16 cellular contexts compared by ENCODE assay signal in the genomic region with DNA sequence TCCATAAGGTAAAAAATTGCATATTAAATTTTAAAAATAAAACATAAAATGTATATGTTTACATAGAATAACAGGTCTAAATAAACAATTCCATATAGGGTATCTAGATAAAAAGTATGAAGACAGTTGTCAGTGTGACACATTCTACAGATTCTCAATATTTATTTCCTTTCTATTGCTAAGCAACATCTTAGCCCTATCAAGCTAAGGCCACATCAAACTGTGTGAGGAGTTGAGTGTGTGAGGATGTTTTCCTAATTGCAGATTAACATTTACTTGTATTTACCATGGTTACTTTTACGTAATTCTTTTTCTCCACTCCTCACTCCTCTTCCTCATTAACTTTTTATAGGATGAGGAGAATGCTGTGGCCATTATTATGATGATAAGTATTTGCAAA. TPM values are rescaled to one million over a fixed set of nuclear protein-coding genes. Genes with fewer than 3 reads are reported as not detected.
A peak's percentile ranks its signal among the peaks of the same experiment; 100 is the strongest.
DNase-seq lines count a peak whose midpoint lies in the region; ATAC-seq and TF ChIP-seq lines count a peak whose summit lies in the region.
"Had no signal": no experiment of that assay in that cellular context is flagged by ENCODE, and none has a peak within 500 bp of the region (broad histone marks: within the 10 kb centered on the region; RNA-seq: fewer than 3 reads in every experiment).

No MANE protein-coding gene starts in this region.

- H3K27ac ChIP-seq in CD4-positive, alpha-beta T cell (ENCODE audit: low read depth, low read length): no peak overlapping the region
- no peak overlapping the region for H3K27ac ChIP-seq in CD8-positive, alpha-beta T cell (ENCODE audit: low read depth, low read length)
- H3K27ac ChIP-seq: HL-60 had no signal

- no peak overlapping the region for H3K4me3 ChIP-seq in CD8-positive, alpha-beta T cell (ENCODE audit: low read depth, low read length)
- H3K4me3 ChIP-seq: GM12878, GM23338 had no signal

- intact Hi-C loops in activated CD8-positive, alpha-beta T cell treated with anti-CD3 and anti-CD28 coated beads for 36 hours (cut with micrococcal nuclease): loop anchor here (10.0 kb wide), 1 partner anchor 145 kb away; no protein-coding TSS in a partner anchor
- intact Hi-C loops in CD4-positive, alpha-beta T cell (cut with DNase I, micrococcal nuclease): no loop called here
- intact Hi-C loops in CD8-positive, alpha-beta T cell (cut with DNase I, micrococcal nuclease): no loop called here

- no peak for TF ChIP-seq CTCF in activated CD8-positive, alpha-beta T cell treated with anti-CD3 and anti-CD28 coated beads for 36 hours (IDR thresholded peaks at IDR 0.05)
- no peak for TF ChIP-seq CTCF in CD4-positive, alpha-beta T cell (IDR thresholded peaks at IDR 0.05)
- TF ChIP-seq CTCF in CD8-positive, alpha-beta T cell (IDR thresholded peaks at IDR 0.05): no peak

- no peaks in the 10 kb centered on the region for H3K9me3 Mint-ChIP-seq in activated CD8-positive, alpha-beta T cell treated with anti-CD3 and anti-CD28 coated beads, Interleukin-2, amount 10 ng/mL, durations not matched to agents 7 days and 5 days (ENCODE audit: insufficient read depth)
- no peaks in the 10 kb centered on the region for H3K9me3 Mint-ChIP-seq in activated CD8-positive, alpha-beta T cell treated with anti-CD3 and anti-CD28 coated beads for 36 hours
- H3K9me3 Mint-ChIP-seq in CD4-positive, alpha-beta T cell: no peaks in the 10 kb centered on the region
- H3K9me3 Mint-ChIP-seq in CD8-positive, alpha-beta T cell: no peaks in the 10 kb centered on the region
- H3K9me3 Mint-ChIP-seq: CD8-positive, alpha-beta memory T cell; GM23338 had no signal

- no peak for DNase-seq in activated CD8-positive, alpha-beta T cell treated with anti-CD3 and anti-CD28 coated beads, Interleukin-2, amount 10 ng/mL, durations not matched to agents 7 days and 5 days
- DNase-seq in activated CD8-positive, alpha-beta T cell treated with anti-CD3 and anti-CD28 coated beads for 36 hours: no peak
- DNase-seq in CD4-positive, alpha-beta T cell: no peak
- DNase-seq in CD8-positive, alpha-beta T cell: no peak
- DNase-seq in central memory CD4-positive, alpha-beta T cell: peak; percentile 46
- no peak for DNase-seq in NCI-H128 (lab: John Stamatoyannopoulos, UW; ENCODE audit: unreplicated experiment)
- no peak for DNase-seq in NAMALWA (ENCODE audit: low spot score)
- DNase-seq: C1 segment of cervical spinal cord, Caco-2, H7 had no signal

- ATAC-seq in activated CD8-positive, alpha-beta T cell treated with anti-CD3 and anti-CD28 coated beads, Interleukin-2, amount 10 ng/mL, durations not matched to agents 7 days and 5 days: peak; percentile 68
- ATAC-seq in activated CD8-positive, alpha-beta T cell treated with anti-CD3 and anti-CD28 coated beads for 36 hours: no peak
- peak; percentile 65 for ATAC-seq in CD4-positive, alpha-beta T cell (ENCODE audit: poor library complexity)
- peak; percentile 56 for ATAC-seq in CD8-positive, alpha-beta T cell
- ATAC-seq in GM21423 (IDR thresholded peaks at IDR 0.05; ENCODE audit: unreplicated experiment): no peak
- ATAC-seq: GM12878, GM23338 had no signal

- H3K36me3 ChIP-seq in CD8-positive, alpha-beta T cell (ENCODE audit: insufficient read depth, low read length): no peaks in the 10 kb centered on the region

- no peak overlapping the region for H3K4me3 Mint-ChIP-seq in activated CD8-positive, alpha-beta T cell treated with anti-CD3 and anti-CD28 coated beads, Interleukin-2, amount 10 ng/mL, durations not matched to agents 7 days and 5 days
- no peak overlapping the region for H3K4me3 Mint-ChIP-seq in activated CD8-positive, alpha-beta T cell treated with anti-CD3 and anti-CD28 coated beads for 36 hours
- no peak overlapping the region for H3K4me3 Mint-ChIP-seq in CD4-positive, alpha-beta T cell
- H3K4me3 Mint-ChIP-seq in CD8-positive, alpha-beta T cell: no peak overlapping the region
- H3K4me3 Mint-ChIP-seq: B cell; CD8-positive, alpha-beta memory T cell; GM23338 had no signal

- CTCF ChIA-PET in activated CD8-positive, alpha-beta T cell treated with anti-CD3 and anti-CD28 coated beads, Interleukin-2, amount 10 ng/mL, durations not matched to agents 7 days and 5 days (lab: Charles Lee): interaction anchor here (0.6 to 2.0 kb wide), 3 partner anchors 145 to 164 kb away, joined by 3 to 6 read pairs (median 4); no protein-coding TSS in a partner anchor
- CTCF ChIA-PET in activated CD8-positive, alpha-beta T cell treated with anti-CD3 and anti-CD28 coated beads for 36 hours (lab: Charles Lee): no interaction called here
- CTCF ChIA-PET in CD4-positive, alpha-beta T cell (lab: Charles Lee): no interaction called here
- CTCF ChIA-PET in CD8-positive, alpha-beta T cell (lab: Charles Lee): no interaction called here

- no peaks in the 10 kb centered on the region for H3K9me3 ChIP-seq in CD4-positive, alpha-beta T cell (ENCODE audit: control insufficient read depth, low read length)
- H3K9me3 ChIP-seq in CD8-positive, alpha-beta T cell (ENCODE audit: low read length): no peaks in the 10 kb centered on the region
- H3K9me3 ChIP-seq: Caco-2 had no signal

- H3K4me1 ChIP-seq in CD8-positive, alpha-beta T cell (ENCODE audit: insufficient read depth, low read length): peaks cover 9% of the 10 kb centered on the region
- H3K4me1 ChIP-seq: Caco-2 had no signal

- H3K27me3 ChIP-seq in CD4-positive, alpha-beta T cell (ENCODE audit: control insufficient read depth, insufficient read depth, low read length): peaks cover 4% of the 10 kb centered on the region
- no peaks in the 10 kb centered on the region for H3K27me3 ChIP-seq in CD8-positive, alpha-beta T cell (ENCODE audit: insufficient read depth, low read length)

- no peak overlapping the region for H3K27ac Mint-ChIP-seq in activated CD8-positive, alpha-beta T cell treated with anti-CD3 and anti-CD28 coated beads, Interleukin-2, amount 10 ng/mL, durations not matched to agents 7 days and 5 days
- H3K27ac Mint-ChIP-seq in activated CD8-positive, alpha-beta T cell treated with anti-CD3 and anti-CD28 coated beads for 36 hours: no peak overlapping the region
- H3K27ac Mint-ChIP-seq in CD4-positive, alpha-beta T cell: no peak overlapping the region
- no peak overlapping the region for H3K27ac Mint-ChIP-seq in CD8-positive, alpha-beta T cell
- H3K27ac Mint-ChIP-seq: B cell, GM23338 had no signal

- peaks cover 12% of the 10 kb centered on the region for H3K27me3 Mint-ChIP-seq in activated CD8-positive, alpha-beta T cell treated with anti-CD3 and anti-CD28 coated beads, Interleukin-2, amount 10 ng/mL, durations not matched to agents 7 days and 5 days (ENCODE audit: low read depth)
- H3K27me3 Mint-ChIP-seq in activated CD8-positive, alpha-beta T cell treated with anti-CD3 and anti-CD28 coated beads for 36 hours: peaks cover 7% of the 10 kb centered on the region
- H3K27me3 Mint-ChIP-seq in CD4-positive, alpha-beta T cell: peaks cover 20% of the 10 kb centered on the region
- H3K27me3 Mint-ChIP-seq in CD8-positive, alpha-beta T cell (ENCODE audit: low read depth): peaks cover 5% of the 10 kb centered on the region

- H3K4me1 Mint-ChIP-seq in activated CD8-positive, alpha-beta T cell treated with anti-CD3 and anti-CD28 coated beads, Interleukin-2, amount 10 ng/mL, durations not matched to agents 7 days and 5 days (ENCODE audit: low read depth): peaks cover 13% of the 10 kb centered on the region
- peaks cover 4% of the 10 kb centered on the region for H3K4me1 Mint-ChIP-seq in activated CD8-positive, alpha-beta T cell treated with anti-CD3 and anti-CD28 coated beads for 36 hours (ENCODE audit: low read depth)
- H3K4me1 Mint-ChIP-seq in CD4-positive, alpha-beta T cell (ENCODE audit: low read depth): peaks cover 9% of the 10 kb centered on the region
- peaks cover 6% of the 10 kb centered on the region for H3K4me1 Mint-ChIP-seq in CD8-positive, alpha-beta T cell (ENCODE audit: low read depth)

- POLR2A ChIA-PET in activated CD8-positive, alpha-beta T cell treated with anti-CD3 and anti-CD28 coated beads, Interleukin-2, amount 10 ng/mL, durations not matched to agents 7 days and 5 days (lab: Charles Lee): no interaction called here
- POLR2A ChIA-PET in activated CD8-positive, alpha-beta T cell treated with anti-CD3 and anti-CD28 coated beads for 36 hours (lab: Charles Lee): no interaction called here
- POLR2A ChIA-PET in CD4-positive, alpha-beta T cell (lab: Charles Lee): no interaction called here
- POLR2A ChIA-PET in CD8-positive, alpha-beta T cell (lab: Charles Lee): no interaction called here

- peaks cover 3% of the 10 kb centered on the region for H3K36me3 Mint-ChIP-seq in activated CD8-positive, alpha-beta T cell treated with anti-CD3 and anti-CD28 coated beads, Interleukin-2, amount 10 ng/mL, durations not matched to agents 7 days and 5 days (ENCODE audit: low read depth)
- H3K36me3 Mint-ChIP-seq in activated CD8-positive, alpha-beta T cell treated with anti-CD3 and anti-CD28 coated beads for 36 hours (ENCODE audit: low read depth): no peaks in the 10 kb centered on the region
- no peaks in the 10 kb centered on the region for H3K36me3 Mint-ChIP-seq in CD4-positive, alpha-beta T cell (ENCODE audit: low read depth)
- no peaks in the 10 kb centered on the region for H3K36me3 Mint-ChIP-seq in CD8-positive, alpha-beta T cell

RNA-seq across cellular contexts. Expression of a gene that starts 41.9 kb away (rescaled TPM):
- total RNA-seq in activated CD8-positive, alpha-beta T cell treated with anti-CD3 and anti-CD28 coated beads, Interleukin-2, amount 10 ng/mL, durations not matched to agents 7 days and 5 days: 1 to 10 TPM; 1.6 TPM
- total RNA-seq in activated CD8-positive, alpha-beta T cell treated with anti-CD3 and anti-CD28 coated beads for 36 hours: under 1 TPM; 0.25 to 0.29 TPM
- total RNA-seq in CD4-positive, alpha-beta T cell: under 1 TPM; 0.14 to 0.22 TPM
- total RNA-seq in CD8-positive, alpha-beta T cell: under 1 TPM; 0.11 to 0.14 TPM

Comparison
In these comparisons a context has a peak if more than half of its experiments do, and no peak if none do; other contexts are left out.
1. ATAC-seq: peak in activated CD8-positive, alpha-beta T cell treated with anti-CD3 and anti-CD28 coated beads, Interleukin-2, amount 10 ng/mL, durations not matched to agents 7 days and 5 days (single experiment), CD4-positive, alpha-beta T cell (single experiment) and CD8-positive, alpha-beta T cell (single experiment); none in activated CD8-positive, alpha-beta T cell treated with anti-CD3 and anti-CD28 coated beads for 36 hours (single experiment) and GM21423 (single experiment).